In genomic region chr3:33789183-33789954, GRCh38 we compare ENCODE assay signal across 17 cellular contexts.
"Had no signal": no experiment of that assay in that cellular context is flagged by ENCODE, and none has a peak within 500 bp of the region (broad histone marks: within the 10 kb centered on the region; RNA-seq: fewer than 3 reads in every experiment).

No MANE protein-coding gene starts in this region.

- H3K27me3 ChIP-seq: adrenal gland, dorsolateral prefrontal cortex, tibial artery had no signal

- H3K27ac ChIP-seq: dorsolateral prefrontal cortex, skin epidermis, tibial artery had no signal

- H3K4me3 ChIP-seq: adrenal gland, dorsolateral prefrontal cortex, skin epidermis, tibial artery had no signal

- ATAC-seq: activated CD8-positive, alpha-beta T cell treated with anti-CD3 and anti-CD28 coated beads for 36 hours; activated T-cell treated with anti-CD3 and anti-CD28 coated beads, Interleukin-2, amount 50 U/mL, for 4 hours; natural killer cell; right cardiac atrium had no signal

- H3K9me3 ChIP-seq: adrenal gland, tibial artery had no signal

- FAIRE-seq: urothelium cell line had no signal

- H3K36me3 ChIP-seq: adrenal gland, tibial artery had no signal

- DNase-seq: activated CD4-positive, alpha-beta T cell treated with anti-CD3 and anti-CD28 coated beads for 4 hours; activated CD8-positive, alpha-beta T cell treated with anti-CD3 and anti-CD28 coated beads for 36 hours; activated effector memory CD4-positive, alpha-beta T cell treated with anti-CD3 and anti-CD28 coated beads, Interleukin-2, amount 50 U/mL, for 16 hours; activated T-cell treated with anti-CD3 and anti-CD28 coated beads, Interleukin-2, amount 50 U/mL, for 4 hours; dorsolateral prefrontal cortex; kidney glomerular epithelial cell; mesenchymal stem cell; natural killer cell; right cardiac atrium; stimulated activated CD4-positive, alpha-beta T cell treated with anti-CD3 and anti-CD28 coated beads, Interleukin-15, amount 100 ng/mL, for 24 hours; stimulated activated CD4-positive, alpha-beta T cell treated with anti-CD3 and anti-CD28 coated beads, Interleukin-4, amount 100 ng/mL, for 24 hours; stimulated activated naive CD4-positive, alpha-beta T cell; T1000; tibial artery had no signal
